8 cellular contexts compared by ENCODE assay signal in the genomic region with DNA sequence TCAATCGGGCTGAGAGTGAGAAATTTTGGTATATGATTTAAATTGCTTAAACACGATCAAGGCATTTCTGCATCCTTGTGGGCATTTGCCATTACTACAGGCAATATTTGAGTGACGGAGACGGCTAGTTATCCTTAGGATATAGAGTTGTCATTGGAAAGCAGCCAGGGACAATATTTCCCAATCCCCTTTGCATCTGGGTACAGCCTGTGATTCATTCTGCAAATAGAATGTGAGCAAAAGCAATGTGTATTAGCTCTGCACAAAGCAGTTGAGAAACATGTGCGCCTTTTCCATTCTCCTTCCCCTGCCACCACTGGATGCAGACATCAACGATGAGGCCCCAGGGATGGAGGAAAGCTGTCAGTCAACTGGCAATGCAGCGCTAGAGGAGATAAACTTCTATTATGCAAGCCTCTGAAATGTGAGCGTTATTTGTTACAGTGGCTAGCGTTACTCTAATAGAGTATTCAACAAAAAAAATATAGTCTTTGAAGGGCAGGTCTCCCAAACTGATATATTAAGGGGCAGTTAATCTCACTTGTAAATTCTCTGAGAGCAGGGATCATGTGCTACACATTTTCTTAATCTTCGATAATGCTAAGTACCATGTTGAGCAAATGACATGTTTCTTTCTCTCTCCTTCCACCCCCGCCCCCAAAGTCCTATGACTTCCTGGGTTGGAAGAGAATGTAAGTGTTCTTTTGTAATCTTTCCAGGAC. TPM values are rescaled to one million over a fixed set of nuclear protein-coding genes. Genes with fewer than 3 reads are reported as not detected.
DNase-seq lines count a peak whose midpoint lies in the region; ATAC-seq and TF ChIP-seq lines count a peak whose summit lies in the region.

No MANE protein-coding gene starts in this region.

- no peaks in the 10 kb centered on the region for H3K27me3 ChIP-seq in ascending aorta
- H3K27me3 ChIP-seq in aorta (ENCODE audit: control insufficient read depth in 1 of 2, insufficient read depth in 2 of 2, low read length in 1 of 2) = no peaks in the 10 kb centered on the region

- H3K36me3 ChIP-seq in ascending aorta (no peaks in the 10 kb centered on the region), aorta (ENCODE audit: control insufficient read depth in 1 of 2, insufficient read depth in 2 of 2, low read length in 1 of 2) (no peaks in the 10 kb centered on the region)

- 3 to 9% methylated on average over 11 of the region's 11 CpGs for WGBS in aorta, 2 donors

- DNase-seq in Ammon's horn (ENCODE audit: low spot score) (peak; percentile 56), MV-4-11 (lab: John Stamatoyannopoulos, UW) (peak; percentile 82), ascending aorta (ENCODE audit: low spot score in 2 of 2) (peak; percentile 33 to 93), left kidney (ENCODE audit: low read depth, low spot score) (peak; percentile 35), aorta (peak in 1 of 2 donors; percentile 57), GF-D8 (lab: John Stamatoyannopoulos, UW) (no peak)
- no peak for DNase-seq in activated CD4-positive, CD25-positive, alpha-beta regulatory T cell treated with anti-CD3 and anti-CD28 coated beads, Interleukin-2, amount 50 U/mL, for 72 hours

- peak overlapping the region; percentile 90 to 92 for H3K27ac ChIP-seq in ascending aorta
- peak overlapping the region; percentile 54 to 98 for H3K27ac ChIP-seq in aorta (ENCODE audit: low read depth in 1 of 2, low read length in 2 of 2)

- peak; percentile 56 to 63 (median 61) for TF ChIP-seq CTCF in ascending aorta (IDR thresholded peaks at IDR 0.05)

- intact Hi-C loops in ascending aorta (cut with DNase I) = loop anchor here (1.0 to 2.0 kb wide), 2 partner anchors 36 to 188 kb away; partner anchors contain the start of gene NCOA3
- intact Hi-C loops in aorta (cut with DNase I) = loop anchor here (5.0 to 10.0 kb wide), 3 partner anchors 38 to 260 kb away; partner anchors contain the start of gene NCOA3 (in 2 of the 2)

- ATAC-seq in aorta (ENCODE audit: low FRiP score) (peak; percentile 89), HG02678 (IDR thresholded peaks at IDR 0.05; ENCODE audit: unreplicated experiment) (no peak)

- no peak overlapping the region for H3K4me3 ChIP-seq in ascending aorta
- no peak overlapping the region for H3K4me3 ChIP-seq in aorta (ENCODE audit: low read length in 2 of 2)

- peaks cover 3 to 26% of the 10 kb centered on the region in 2 donors for H3K4me1 ChIP-seq in ascending aorta
- H3K4me1 ChIP-seq in aorta (ENCODE audit: control insufficient read depth in 1 of 2, insufficient read depth in 2 of 2, low read length in 2 of 2) = no peaks in the 10 kb centered on the region

- H3K9me3 ChIP-seq in ascending aorta (no peaks in the 10 kb centered on the region), aorta (ENCODE audit: control insufficient read depth, low read length) (no peaks in the 10 kb centered on the region)

RNA-seq across cellular contexts. Expression of gene NCOA3, which starts 37.1 kb away (rescaled TPM):
- total RNA-seq in ascending aorta (26.3 TPM), aorta (10 to 100 TPM; 42.6 to 53.7 TPM)
- polyA plus RNA-seq in aorta = 10 to 100 TPM in 1 of 2 donors, 1 to 10 TPM in 1; 4.8 to 12.7 TPM

Comparison
In these comparisons a context has a peak if more than half of its experiments do, and no peak if none do; other contexts are left out.
1. DNase-seq: peak in Ammon's horn (single experiment), MV-4-11 (single experiment), ascending aorta (2 of 2) and left kidney (single experiment); none in activated CD4-positive, CD25-positive, alpha-beta regulatory T cell treated with anti-CD3 and anti-CD28 coated beads, Interleukin-2, amount 50 U/mL, for 72 hours (single experiment) and GF-D8 (single experiment).